In the genomic region with DNA sequence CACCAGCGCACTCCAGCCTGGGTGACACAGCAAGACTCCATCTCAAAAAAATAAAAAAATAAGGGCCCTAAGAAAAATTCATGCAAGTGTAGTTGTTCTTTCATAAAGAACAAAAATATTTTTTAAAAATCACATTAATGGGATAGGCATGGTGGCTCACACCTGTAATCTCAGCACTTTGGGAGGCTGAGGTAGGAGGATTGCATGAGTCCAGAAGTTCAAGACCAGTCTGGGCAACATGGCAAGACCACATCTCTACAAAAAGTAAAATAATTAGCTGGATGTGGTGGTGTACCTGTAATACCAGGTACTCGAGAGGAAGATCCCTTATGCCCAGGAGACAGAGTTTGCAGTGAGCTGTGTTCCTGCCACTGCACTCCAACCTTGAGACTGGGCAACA, we compare ENCODE assay signal across 10 cellular contexts.
"Had no signal": no experiment of that assay in that cellular context is flagged by ENCODE, and none has a peak within 500 bp of the region (broad histone marks: within the 10 kb centered on the region; RNA-seq: fewer than 3 reads in every experiment).

No MANE protein-coding gene starts in this region.

- FAIRE-seq: H1 had no signal

- H2AFZ ChIP-seq: GM23248, GM23338 had no signal

- H3K9me3 ChIP-seq: HAP-1 had no signal

- DNase-seq: GOT3, H7, H9, HCEC 1CT, HFFc6 had no signal

- H3K4me2 ChIP-seq: GM23338 had no signal

- H3K27ac ChIP-seq: GM23248 had no signal

- H3K4me1 ChIP-seq: HAP-1 had no signal

- ATAC-seq: GM23338, HCT116 had no signal

- H3K4me3 ChIP-seq: GM23248, GM23338, HAP-1 had no signal

- H3K9ac ChIP-seq: GM23248 had no signal
